28 cellular contexts compared by ENCODE assay signal in genomic region chr12:19645823-19646222, GRCh38.
"Had no signal": no experiment of that assay in that cellular context is flagged by ENCODE, and none has a peak within 500 bp of the region (broad histone marks: within the 10 kb centered on the region; RNA-seq: fewer than 3 reads in every experiment).

No MANE protein-coding gene starts in this region.

- H3K79me2 ChIP-seq: parathyroid adenoma had no signal

- H3K36me3 ChIP-seq: neural progenitor cell, ovary, spleen, suprapubic skin, tibial artery, transverse colon, upper lobe of right lung, uterus had no signal

- H2AFZ ChIP-seq: neural progenitor cell, parathyroid adenoma had no signal

- H3K27ac ChIP-seq: neural progenitor cell, ovary, parathyroid adenoma, psoas muscle, skin epidermis, spleen, suprapubic skin, testis, tibial artery, transverse colon, upper lobe of right lung, uterus had no signal

- DNase-seq: natural killer cell; occipital lobe; ovary; posterior cingulate gyrus; psoas muscle; right cardiac atrium; spleen; stimulated activated CD4-positive, alpha-beta T cell treated with anti-CD3 and anti-CD28 coated beads, Interleukin-12 subunit alpha, Interleukin-12 subunit beta, amount 100 ng/mL, for 4 hours; stimulated activated CD4-positive, alpha-beta T cell treated with anti-CD3 and anti-CD28 coated beads, Interleukin-1b, Interleukin-23, amount 100 ng/mL, for 48 hours; stimulated activated CD4-positive, alpha-beta T cell treated with anti-CD3 and anti-CD28 coated beads, Interleukin-4, amount 100 ng/mL, for 1 hour; stimulated activated CD4-positive, alpha-beta T cell treated with anti-CD3 and anti-CD28 coated beads, Interleukin-4, amount 100 ng/mL, for 4 hours; stimulated activated CD8-positive, alpha-beta memory T cell treated with anti-CD3 and anti-CD28 coated beads, Interleukin-4, amount 100 ng/mL, for 48 hours; stimulated activated naive CD4-positive, alpha-beta T cell; stimulated activated naive CD8-positive, alpha-beta T cell treated with anti-CD3 and anti-CD28 coated beads, Interleukin-15, amount 100 ng/mL, for 72 hours; stimulated activated naive CD8-positive, alpha-beta T cell treated with anti-CD3 and anti-CD28 coated beads, Interleukin-15, Interleukin-2, amounts not matched to agents 100 U/mL and 50 U/mL, for 24 hours; substantia nigra; testis; tibial artery; transverse colon; upper lobe of right lung; uterus had no signal

- H3K9me3 ChIP-seq: ovary, psoas muscle, suprapubic skin, testis, tibial artery, transverse colon, upper lobe of right lung, uterus had no signal

- H3K27me3 ChIP-seq: neural progenitor cell, ovary, spleen, suprapubic skin, testis, tibial artery, transverse colon, upper lobe of right lung, uterus had no signal

- H3K4me2 ChIP-seq: neural progenitor cell, smooth muscle cell had no signal

- ATAC-seq: natural killer cell; psoas muscle; right cardiac atrium; sciatic nerve; stimulated activated memory B cell treated with anti-CD40 and anti-IgM and Interleukin-4, amounts not matched to agents 10 μg/mL and 1 μg/mL and 100 μg/mL, for 72 hours; stimulated activated naive CD8-positive, alpha-beta T cell treated with anti-CD3 and anti-CD28 coated beads, Interleukin-15, amount 100 ng/mL, for 72 hours; stimulated activated naive CD8-positive, alpha-beta T cell treated with anti-CD3 and anti-CD28 coated beads, Interleukin-15, Interleukin-2, amounts not matched to agents 100 U/mL and 50 U/mL, for 24 hours; upper lobe of right lung had no signal

- H3K4me1 ChIP-seq: parathyroid adenoma, psoas muscle, spleen, suprapubic skin, testis, uterus had no signal

- H3K4me3 ChIP-seq: neural progenitor cell, ovary, psoas muscle, skin epidermis, smooth muscle cell, spleen, suprapubic skin, testis, tibial artery, transverse colon, upper lobe of right lung, uterus had no signal

- H3K9ac ChIP-seq: neural progenitor cell, parathyroid adenoma had no signal
